Comparison of ENCODE assay signal across 1 cellular context in genomic region chr20:25226433-25227316, GRCh38.
TF ChIP-seq lines count a peak whose summit lies in the region.

No MANE protein-coding gene starts in this region.

TF ChIP-seq in HepG2, 621 proteins besides CTCF, POLR2A, EP300 and RAD21 (continued from another document and continues in another):
- TF ChIP-seq MTERF4 (CRISPR knock-in tag; IDR thresholded peaks at IDR 0.05) (peak; percentile 61; the same call in 1 of the 2 replicates), ZBTB8A (CRISPR knock-in tag; IDR thresholded peaks at IDR 0.05; ENCODE audit: borderline replicate concordance, low read depth) (no peak), MYNN (CRISPR knock-in tag; IDR thresholded peaks at IDR 0.05; ENCODE audit: low read depth) (no peak), TMF1 (CRISPR knock-in tag; IDR thresholded peaks at IDR 0.05; ENCODE audit: low read depth) (no peak), ZNF24 (IDR thresholded peaks at IDR 0.05) (no peak), ZNF225 (CRISPR knock-in tag; IDR thresholded peaks at IDR 0.05) (no peak; the same call in 1 of the 2 replicates), SAP130 (CRISPR knock-in tag; IDR thresholded peaks at IDR 0.05; ENCODE audit: low read depth) (peak; percentile 42), ZNF781 (CRISPR knock-in tag; IDR thresholded peaks at IDR 0.05; ENCODE audit: borderline replicate concordance, not compliant biosample characterization) (peak; percentile 73), PAWR (CRISPR knock-in tag; IDR thresholded peaks at IDR 0.05; ENCODE audit: borderline replicate concordance) (peak; percentile 91; the same call in 1 of the 2 replicates), ZMYM2 (CRISPR knock-in tag; IDR thresholded peaks at IDR 0.05) (no peak), MLXIP (CRISPR knock-in tag; IDR thresholded peaks at IDR 0.05; ENCODE audit: borderline replicate concordance) (peak; percentile 90; the same call in 1 of the 2 replicates), FLYWCH1 (CRISPR knock-in tag; IDR thresholded peaks at IDR 0.05) (no peak), ZNF326 (CRISPR knock-in tag; IDR thresholded peaks at IDR 0.05; ENCODE audit: borderline replicate concordance) (no peak), ZBTB38 (CRISPR knock-in tag; IDR thresholded peaks at IDR 0.05) (peak; percentile 67), NFIB (CRISPR knock-in tag; IDR thresholded peaks at IDR 0.05; ENCODE audit: borderline replicate concordance) (no peak), ZFP1 (CRISPR knock-in tag; IDR thresholded peaks at IDR 0.05) (no peak; the same call in 1 of the 2 replicates), REXO4 (CRISPR knock-in tag; IDR thresholded peaks at IDR 0.05; ENCODE audit: borderline replicate concordance) (no peak), CEBPB (IDR thresholded peaks at IDR 0.05; ENCODE audit: borderline replicate concordance, low read depth, low read length) (no peak), REST (IDR thresholded peaks at IDR 0.05; ENCODE audit: borderline replicate concordance in 1 of 2, low read depth in 1 of 2, low read length in 2 of 2) (no peak), U2AF2 (IDR thresholded peaks at IDR 0.05; ENCODE audit: low read depth, low read length) (no peak), JUN (CRISPR knock-in tag; IDR thresholded peaks at IDR 0.05) (no peak; the same call in none of the 2 replicates), FOXK1 (CRISPR knock-in tag; IDR thresholded peaks at IDR 0.05; ENCODE audit: borderline replicate concordance, low read depth) (no peak), HNRNPK (IDR thresholded peaks at IDR 0.05; ENCODE audit: low read depth, low read length, poor library complexity, severe bottlenecking) (no peak), PBX3 (CRISPR knock-in tag; IDR thresholded peaks at IDR 0.05; ENCODE audit: borderline replicate concordance) (no peak), RARG (CRISPR knock-in tag; IDR thresholded peaks at IDR 0.05; ENCODE audit: low read depth) (no peak), ZBTB43 (CRISPR knock-in tag; conservative IDR thresholded peaks at IDR 0.05) (no peak), FOXC1 (CRISPR knock-in tag; IDR thresholded peaks at IDR 0.05; ENCODE audit: borderline replicate concordance) (0 out of 2 replicates have a peak, but pooled peaks have one; percentile 9), GFI1 (CRISPR knock-in tag; IDR thresholded peaks at IDR 0.05; ENCODE audit: borderline replicate concordance) (no peak), TARDBP (CRISPR knock-in tag; IDR thresholded peaks at IDR 0.05) (no peak), BCLAF1 (IDR thresholded peaks at IDR 0.05) (no peak), SAFB2 (CRISPR knock-in tag; IDR thresholded peaks at IDR 0.05; ENCODE audit: borderline replicate concordance, low read depth) (0 out of 2 replicates have a peak, but pooled peaks have one; percentile 15), ZNF430 (CRISPR knock-in tag; IDR thresholded peaks at IDR 0.05) (no peak), NAIF1 (CRISPR knock-in tag; IDR thresholded peaks at IDR 0.05; ENCODE audit: borderline replicate concordance) (no peak), FUBP1 (CRISPR knock-in tag; IDR thresholded peaks at IDR 0.05; ENCODE audit: borderline replicate concordance) (no peak), ZNF18 (CRISPR knock-in tag; IDR thresholded peaks at IDR 0.05; ENCODE audit: insufficient replicate concordance) (no peak), ZNF776 (CRISPR knock-in tag; IDR thresholded peaks at IDR 0.05) (peak; percentile 9; the same call in 1 of the 2 replicates), ATM (IDR thresholded peaks at IDR 0.05; ENCODE audit: borderline replicate concordance) (no peak), THAP11 (CRISPR knock-in tag; IDR thresholded peaks at IDR 0.05) (0 out of 2 replicates have a peak, but pooled peaks have one; percentile 4), MEIS2 (CRISPR knock-in tag; IDR thresholded peaks at IDR 0.05) (peak; percentile 59; the same call in 1 of the 2 replicates), ZNF557 (CRISPR knock-in tag; IDR thresholded peaks at IDR 0.05) (peak; percentile 81; the same call in 1 of the 2 replicates), ZFP37 (CRISPR knock-in tag; IDR thresholded peaks at IDR 0.05; ENCODE audit: borderline replicate concordance) (0 out of 2 replicates have a peak, but pooled peaks have one; percentile 55), ZNF782 (CRISPR knock-in tag; IDR thresholded peaks at IDR 0.05; ENCODE audit: borderline replicate concordance) (0 out of 2 replicates have a peak, but pooled peaks have one; percentile 40), NR0B2 (CRISPR knock-in tag; IDR thresholded peaks at IDR 0.05) (0 out of 2 replicates have a peak, but pooled peaks have one; percentile 38), ZNF556 (CRISPR knock-in tag; IDR thresholded peaks at IDR 0.05; ENCODE audit: borderline replicate concordance) (peak; percentile 72; the same call in 1 of the 2 replicates), MXD3 (CRISPR knock-in tag; IDR thresholded peaks at IDR 0.05) (peak; percentile 45; the same call in 1 of the 2 replicates), ZIK1 (CRISPR knock-in tag; IDR thresholded peaks at IDR 0.05; ENCODE audit: borderline replicate concordance, low read depth) (0 out of 2 replicates have a peak, but pooled peaks have one; percentile 24)
